ENCODE assay signal across 27 cellular contexts in the genomic region with DNA sequence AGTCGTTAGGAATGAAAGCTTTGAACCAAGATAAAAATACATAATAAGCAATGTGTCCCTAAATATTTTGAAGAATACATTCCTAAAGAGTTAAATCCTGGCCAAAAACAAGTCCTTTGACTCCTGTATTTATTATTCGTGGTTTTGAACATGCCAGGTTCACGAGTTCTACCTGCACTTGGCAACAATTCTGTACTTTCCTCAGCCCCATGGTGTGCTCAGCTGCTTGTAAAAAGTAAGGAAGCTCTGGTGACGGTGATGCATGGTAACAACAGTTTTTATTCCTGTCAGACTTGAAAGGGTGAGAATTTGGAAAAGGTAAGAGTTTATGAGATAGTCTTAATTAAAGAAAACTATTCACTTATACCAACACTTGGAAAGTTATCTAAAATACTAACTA.
"Had no signal": no experiment of that assay in that cellular context is flagged by ENCODE, and none has a peak within 500 bp of the region (broad histone marks: within the 10 kb centered on the region; RNA-seq: fewer than 3 reads in every experiment).

No MANE protein-coding gene starts in this region.

- H3K4me3 ChIP-seq: breast epithelium, heart left ventricle, lung, pancreas, right atrium auricular region, tibial nerve had no signal

- H3K9me3 ChIP-seq: breast epithelium, heart left ventricle, neutrophil, pancreas, right atrium auricular region, tibial nerve had no signal

- H3K36me3 ChIP-seq: breast epithelium, heart left ventricle, neutrophil, pancreas, right atrium auricular region, tibial nerve had no signal

- H3K4me3 Mint-ChIP-seq: activated CD4-positive, alpha-beta memory T cell treated with anti-CD3 and anti-CD28 coated beads for 36 hours; activated CD4-positive, alpha-beta T cell treated with anti-CD3 and anti-CD28 coated beads, Interleukin-2, amount 10 ng/mL, durations not matched to agents 24 days and 14 days; activated naive CD4-positive, alpha-beta T cell treated with anti-CD3 and anti-CD28 coated beads, Interleukin-2, amount 10 ng/mL, durations not matched to agents 7 days and 5 days; activated naive CD8-positive, alpha-beta T cell treated with anti-CD3 and anti-CD28 coated beads, Interleukin-2, amount 10 ng/mL, durations not matched to agents 7 days and 5 days; activated T-cell treated with anti-CD3 and anti-CD28 coated beads, Interleukin-2, amount 50 U/mL, for 24 hours; dendritic cell treated with granulocyte-macrophage colony-stimulating factor and Interleukin-4, amounts not matched to agents 40 ng/mL and 50 ng/mL, for 4 days; endodermal cell; immature natural killer cell; nephron progenitor cell; T-helper 1 cell treated with Interleukin-12 subunit alpha and Interleukin-12 subunit beta and Interleukin-4 antibody, amounts not matched to agents 30 μg/mL and 1 μg/mL, for 36 hours had no signal

- H3K4me1 ChIP-seq: breast epithelium, heart left ventricle, pancreas, right atrium auricular region, tibial nerve had no signal

- ATAC-seq: esophagus mucosa, heart left ventricle, pancreas had no signal

- H3K27me3 ChIP-seq: breast epithelium, heart left ventricle, neutrophil, pancreas, right atrium auricular region, tibial nerve had no signal

- H3K27ac ChIP-seq: breast epithelium, heart left ventricle, neutrophil, pancreas, right atrium auricular region, tibial nerve had no signal

- H3K9me3 Mint-ChIP-seq: endodermal cell, nephron progenitor cell had no signal

- H3K4me1 Mint-ChIP-seq: nephron progenitor cell had no signal

- H3K27ac Mint-ChIP-seq: activated CD4-positive, alpha-beta memory T cell treated with anti-CD3 and anti-CD28 coated beads for 36 hours; activated CD4-positive, alpha-beta T cell treated with anti-CD3 and anti-CD28 coated beads, Interleukin-2, amount 10 ng/mL, durations not matched to agents 24 days and 14 days; activated naive CD8-positive, alpha-beta T cell treated with anti-CD3 and anti-CD28 coated beads, Interleukin-2, amount 10 ng/mL, durations not matched to agents 7 days and 5 days; activated T-cell treated with anti-CD3 and anti-CD28 coated beads, Interleukin-2, amount 50 U/mL, for 24 hours; dendritic cell treated with granulocyte-macrophage colony-stimulating factor and Interleukin-4, amounts not matched to agents 40 ng/mL and 50 ng/mL, for 4 days; endodermal cell; immature natural killer cell; nephron progenitor cell; T-helper 1 cell treated with Interleukin-12 subunit alpha and Interleukin-12 subunit beta and Interleukin-4 antibody, amounts not matched to agents 30 μg/mL and 1 μg/mL, for 36 hours had no signal

- DNase-seq: activated CD4-positive, alpha-beta memory T cell treated with anti-CD3 and anti-CD28 coated beads for 36 hours; activated CD4-positive, alpha-beta T cell treated with anti-CD3 and anti-CD28 coated beads, Interleukin-2, amount 10 ng/mL, durations not matched to agents 24 days and 14 days; activated CD4-positive, CD25-positive, alpha-beta regulatory T cell treated with anti-CD3 and anti-CD28 coated beads, Interleukin-2, amount 50 U/mL, for 72 hours; activated CD8-positive, alpha-beta memory T cell treated with anti-CD3 and anti-CD28 coated beads, Interleukin-2, amount 50 U/mL, for 48 hours; activated gamma-delta T cell; activated naive CD4-positive, alpha-beta T cell treated with anti-CD3 and anti-CD28 coated beads, Interleukin-2, amount 10 ng/mL, durations not matched to agents 7 days and 5 days; activated naive CD8-positive, alpha-beta T cell treated with anti-CD3 and anti-CD28 coated beads, Interleukin-2, amount 10 ng/mL, durations not matched to agents 7 days and 5 days; activated T-cell treated with anti-CD3 and anti-CD28 coated beads, Interleukin-2, amount 50 U/mL, for 24 hours; central memory CD4-positive, alpha-beta T cell; endodermal cell; heart left ventricle; hypothalamus; immature natural killer cell; kidney; nephron progenitor cell; pancreas; stimulated activated CD4-positive, alpha-beta T cell treated with anti-CD3 and anti-CD28 coated beads, Interleukin-15, amount 100 ng/mL, for 24 hours; stimulated activated naive CD4-positive, alpha-beta T cell treated with Interleukin-2 at 50 U/mL for 16 hours; T1000 had no signal

- H3K27me3 Mint-ChIP-seq: activated CD4-positive, alpha-beta memory T cell treated with anti-CD3 and anti-CD28 coated beads for 36 hours; activated CD4-positive, alpha-beta T cell treated with anti-CD3 and anti-CD28 coated beads, Interleukin-2, amount 10 ng/mL, durations not matched to agents 24 days and 14 days; activated naive CD4-positive, alpha-beta T cell treated with anti-CD3 and anti-CD28 coated beads, Interleukin-2, amount 10 ng/mL, durations not matched to agents 7 days and 5 days; activated naive CD8-positive, alpha-beta T cell treated with anti-CD3 and anti-CD28 coated beads, Interleukin-2, amount 10 ng/mL, durations not matched to agents 7 days and 5 days; activated T-cell treated with anti-CD3 and anti-CD28 coated beads, Interleukin-2, amount 50 U/mL, for 24 hours; dendritic cell treated with granulocyte-macrophage colony-stimulating factor and Interleukin-4, amounts not matched to agents 40 ng/mL and 50 ng/mL, for 4 days had no signal
